In the genomic region with DNA sequence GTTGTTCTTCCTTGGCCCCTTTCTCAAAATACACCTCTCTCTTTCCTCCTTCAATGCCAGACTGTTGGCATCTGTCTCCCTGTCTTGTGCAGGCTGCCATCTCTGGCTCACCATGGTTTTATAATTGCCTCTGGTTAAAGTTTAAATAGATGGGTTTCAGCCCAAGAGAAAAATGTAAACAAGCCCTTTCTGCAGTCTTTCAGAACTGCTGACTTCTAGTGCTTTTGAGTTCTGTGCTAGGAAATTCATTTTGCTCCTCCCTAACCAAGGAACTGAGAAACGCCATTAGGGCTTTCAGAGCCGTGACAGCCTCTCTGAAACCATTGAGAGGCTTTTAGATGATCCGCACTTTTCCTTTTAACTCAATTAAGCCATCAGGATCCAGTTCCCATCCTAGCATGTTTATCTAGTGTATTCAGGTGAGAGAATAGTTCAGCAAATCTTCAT, we compare ENCODE assay signal across 9 cellular contexts.
DNase-seq lines count a peak whose midpoint lies in the region; ATAC-seq, FAIRE-seq and TF ChIP-seq lines count a peak whose summit lies in the region.
"Had no signal": no experiment of that assay in that cellular context is flagged by ENCODE, and none has a peak within 500 bp of the region (broad histone marks: within the 10 kb centered on the region; RNA-seq: fewer than 3 reads in every experiment).

No MANE protein-coding gene starts in this region.

- H3K9ac ChIP-seq in kidney (ENCODE audit: low read length in 2 of 2) = peak overlapping the region; percentile 60 to 74

- no peak for TF ChIP-seq EP300 in stomach (IDR thresholded peaks at IDR 0.05)

- TF ChIP-seq POLR2A in stomach (IDR thresholded peaks at IDR 0.05) = no peak

- H3K4me3 ChIP-seq in kidney (ENCODE audit: low read length in 2 of 2) (peak overlapping the region; percentile 29 to 39), stomach (no peak overlapping the region)

- no peaks in the 10 kb centered on the region for H3K36me3 ChIP-seq in kidney (ENCODE audit: control insufficient read depth in 1 of 2, insufficient read depth in 2 of 2, low read length in 2 of 2)
- H3K36me3 ChIP-seq in stomach = no peaks in the 10 kb centered on the region

- DNase-seq in NCI-H748 (lab: John Stamatoyannopoulos, UW; ENCODE audit: unreplicated experiment) = peak; percentile 10
- no peak for DNase-seq in NCI-H748 treated with DMSO at 0.1 percent for 48 hours (lab: John Stamatoyannopoulos, UW)
- peak; percentile 72 for DNase-seq in RCC 7860 (ENCODE audit: low spot score)
- DNase-seq in kidney = no peak
- DNase-seq in stomach = no peak
- DNase-seq in NCI-H1436 (lab: John Stamatoyannopoulos, UW) = no peak
- no peak for DNase-seq in stimulated activated CD4-positive, alpha-beta T cell treated with anti-CD3 and anti-CD28 coated beads, Interleukin-4, amount 100 ng/mL, for 1 hour

- ATAC-seq in GM18517 (IDR thresholded peaks at IDR 0.05; ENCODE audit: unreplicated experiment) = no peak
- ATAC-seq: Panc1 had no signal

- FAIRE-seq in RCC 7860 (lab: Jason Lieb, UNC) (peak; percentile 90), kidney (lab: Jason Lieb, UNC) (no peak)

- H3K27ac ChIP-seq in kidney (ENCODE audit: low read depth in 2 of 2, low read length in 2 of 2) = peak overlapping the region; percentile 73 to 96
- peak overlapping the region in 4 of 5 donors; percentile 59 to 76 (median 72) for H3K27ac ChIP-seq in stomach

- 41 to 60% (median 56%) methylated on average over 3 of the region's 3 CpGs for WGBS in stomach, 5 donors

- intact Hi-C loops in kidney (cut with DNase I) = no loop called here
- intact Hi-C loops in stomach (cut with DNase I; ENCODE audit: low total_unique reads) = no loop called here

- no peaks in the 10 kb centered on the region for H3K27me3 ChIP-seq in stomach

- TF ChIP-seq CTCF in kidney (IDR thresholded peaks at IDR 0.05; ENCODE audit: borderline replicate concordance, extremely low read depth, insufficient read depth) (no peak), stomach (IDR thresholded peaks at IDR 0.05) (no peak)

- no peaks in the 10 kb centered on the region for H3K9me3 ChIP-seq in kidney (ENCODE audit: control insufficient read depth in 1 of 2, low read length in 2 of 2)
- no peaks in the 10 kb centered on the region for H3K9me3 ChIP-seq in stomach

- H3K4me1 ChIP-seq in kidney (ENCODE audit: control insufficient read depth in 1 of 2, insufficient read depth in 1 of 2, low read depth in 1 of 2, low read length in 2 of 2) = peaks cover 14 to 20% of the 10 kb centered on the region in 2 donors
- H3K4me1 ChIP-seq in stomach = peaks cover 6 to 18% (median 14%) of the 10 kb centered on the region in 4 donors

Comparison
In these comparisons a context has a peak if more than half of its experiments do, and no peak if none do; other contexts are left out.
1. DNase-seq: peak in NCI-H748 (single experiment) and RCC 7860 (single experiment); none in NCI-H748 treated with DMSO at 0.1 percent for 48 hours (single experiment), kidney (single experiment), stomach (single experiment), NCI-H1436 (single experiment) and stimulated activated CD4-positive, alpha-beta T cell treated with anti-CD3 and anti-CD28 coated beads, Interleukin-4, amount 100 ng/mL, for 1 hour (single experiment).
2. H3K4me3 ChIP-seq: peak in kidney (2 of 2); none in stomach (0 of 4).